In genomic region chr20:9460518-9460917, GRCh38 we compare ENCODE assay signal across 17 cellular contexts. TPM values are rescaled to one million over a fixed set of nuclear protein-coding genes. Genes with fewer than 3 reads are reported as not detected.
DNase-seq lines count a peak whose midpoint lies in the region; ATAC-seq, FAIRE-seq and TF ChIP-seq lines count a peak whose summit lies in the region.
"Had no signal": no experiment of that assay in that cellular context is flagged by ENCODE, and none has a peak within 500 bp of the region (broad histone marks: within the 10 kb centered on the region; RNA-seq: fewer than 3 reads in every experiment).

No MANE protein-coding gene starts in this region.

- no peak overlapping the region for H4K91ac ChIP-seq in mesenchymal stem cell (ENCODE audit: low read length)

- no peak overlapping the region for H2AK5ac ChIP-seq in mesenchymal stem cell (ENCODE audit: low read length, severe bottlenecking)

- H3K27ac Mint-ChIP-seq in chondrocyte (ENCODE audit: unreplicated experiment): peak overlapping the region; percentile 73
- no peak overlapping the region for H3K27ac Mint-ChIP-seq in progenitor cell of endocrine pancreas
- H3K27ac Mint-ChIP-seq: activated CD8-positive, alpha-beta T cell treated with anti-CD3 and anti-CD28 coated beads, Interleukin-2, amount 10 ng/mL, durations not matched to agents 7 days and 5 days; CD4-positive, CD25-positive, alpha-beta regulatory T cell had no signal

- no peaks in the 10 kb centered on the region for H3K79me1 ChIP-seq in mesenchymal stem cell (replicated peaks; ENCODE audit: low read length, poor library complexity, severe bottlenecking)

- ATAC-seq in GM21367 (IDR thresholded peaks at IDR 0.05; ENCODE audit: unreplicated experiment) (no peak), omental fat pad (ENCODE audit: low FRiP score) (no peak)
- ATAC-seq: activated CD8-positive, alpha-beta T cell treated with anti-CD3 and anti-CD28 coated beads, Interleukin-2, amount 10 ng/mL, durations not matched to agents 7 days and 5 days; foreskin keratinocyte; HepG2 had no signal

- H3K9me3 Mint-ChIP-seq in chondrocyte (ENCODE audit: low read depth) (peaks cover 8% of the 10 kb centered on the region), progenitor cell of endocrine pancreas (ENCODE audit: low read depth) (peaks cover 15% of the 10 kb centered on the region)

- H2BK15ac ChIP-seq in mesenchymal stem cell (ENCODE audit: low read depth, poor library complexity, severe bottlenecking): no peak overlapping the region

- H3K4me1 ChIP-seq in BLaER1 treated with 17β-estradiol and CSF1 and Interleukin-3, amounts not matched to agents 10 nM and 100 nM: peaks cover 11 to 53% (median 32%) of the 10 kb centered on the region in 10 experiments
- H3K4me1 ChIP-seq in mesenchymal stem cell (ENCODE audit: control insufficient read depth, insufficient read depth, low read depth, low read length): peaks cover 5% of the 10 kb centered on the region
- H3K4me1 ChIP-seq: foreskin keratinocyte had no signal

- H3K36me3 ChIP-seq in BLaER1 treated with 17β-estradiol and CSF1 and Interleukin-3, amounts not matched to agents 10 nM and 100 nM: no peaks in the 10 kb centered on the region
- H3K36me3 ChIP-seq in MG63: no peaks in the 10 kb centered on the region
- H3K36me3 ChIP-seq in mesenchymal stem cell (ENCODE audit: control insufficient read depth in 1 of 2, insufficient read depth in 2 of 2, low read depth in 1 of 2, low read length in 2 of 2): peaks cover 0 to 28% of the 10 kb centered on the region in 2 experiments

- peaks cover 6 to 23% (median 14%) of the 10 kb centered on the region in 11 experiments; a peak in 21 of 22 replicates for H3K9me3 ChIP-seq in BLaER1 treated with 17β-estradiol and CSF1 and Interleukin-3, amounts not matched to agents 10 nM and 100 nM (replicated peaks in 1 of 11)
- H3K9me3 ChIP-seq in MG63 (no peaks in the 10 kb centered on the region), mesenchymal stem cell (ENCODE audit: control insufficient read depth, low read length) (no peaks in the 10 kb centered on the region)

- no peaks in the 10 kb centered on the region for H3K27me3 Mint-ChIP-seq in chondrocyte (ENCODE audit: low read depth)
- H3K27me3 Mint-ChIP-seq in progenitor cell of endocrine pancreas: no peaks in the 10 kb centered on the region
- H3K27me3 Mint-ChIP-seq: CD4-positive, CD25-positive, alpha-beta regulatory T cell had no signal

- no peak overlapping the region for H2BK120ac ChIP-seq in mesenchymal stem cell (ENCODE audit: low read depth, low read length)

- no peaks in the 10 kb centered on the region for H4K20me1 ChIP-seq in BLaER1 treated with 17β-estradiol and CSF1 and Interleukin-3, amounts not matched to agents 10 nM and 100 nM

- WGBS in mesenchymal stem cell: 60% methylated on average over 1 of the region's 2 CpGs

- no peak overlapping the region for H3K18ac ChIP-seq in mesenchymal stem cell (ENCODE audit: low read depth in 1 of 2, low read length in 2 of 2)

- H3K36me3 Mint-ChIP-seq in chondrocyte (ENCODE audit: low read depth) (peaks cover 28% of the 10 kb centered on the region), progenitor cell of endocrine pancreas (ENCODE audit: insufficient read depth) (peaks cover 12% of the 10 kb centered on the region)
- H3K36me3 Mint-ChIP-seq: CD4-positive, CD25-positive, alpha-beta regulatory T cell had no signal

- no peak overlapping the region for H3K27ac ChIP-seq in BLaER1 treated with 17β-estradiol and CSF1 and Interleukin-3, amounts not matched to agents 10 nM and 100 nM
- peak overlapping the region; percentile 74 for H3K27ac ChIP-seq in mesenchymal stem cell (ENCODE audit: low read length, poor library complexity, severe bottlenecking)
- H3K27ac ChIP-seq: foreskin keratinocyte had no signal

- H3K23ac ChIP-seq in mesenchymal stem cell (ENCODE audit: low read length in 2 of 2): no peak overlapping the region

- H3K14ac ChIP-seq in mesenchymal stem cell (ENCODE audit: low read length in 2 of 2): no peak overlapping the region

- peak overlapping the region in 6 of 11 experiments; percentile 7 to 54 (median 25); a peak in 9 of 22 replicates for H3K4me2 ChIP-seq in BLaER1 treated with 17β-estradiol and CSF1 and Interleukin-3, amounts not matched to agents 10 nM and 100 nM
- H3K4me2 ChIP-seq in mesenchymal stem cell (ENCODE audit: low read length, poor library complexity, severe bottlenecking): no peak overlapping the region

- peak; percentile 43 for DNase-seq in MG63
- DNase-seq in chondrocyte (ENCODE audit: low spot score): no peak
- no peak for DNase-seq in mesenchymal stem cell
- no peak for DNase-seq in omental fat pad (ENCODE audit: low spot score)
- DNase-seq in GM19239 (ENCODE audit: insufficient read length, low spot score): no peak
- no peak for DNase-seq in progenitor cell of endocrine pancreas (ENCODE audit: low spot score, unreplicated experiment)
- DNase-seq: activated CD8-positive, alpha-beta T cell treated with anti-CD3 and anti-CD28 coated beads, Interleukin-2, amount 10 ng/mL, durations not matched to agents 7 days and 5 days; activated gamma-delta T cell treated with Interleukin-2 at 50 U/mL for 16 hours; CD4-positive, CD25-positive, alpha-beta regulatory T cell; islet precursor cell; NCI-H1417 treated with DMSO at 0.1 percent for 48 hours; NCI-H526 treated with DMSO at 0.1 percent for 48 hours; T1000 had no signal

- no peak overlapping the region for H2BK5ac ChIP-seq in mesenchymal stem cell (ENCODE audit: low read depth, low read length, poor library complexity, severe bottlenecking)

- no peak overlapping the region for H4K8ac ChIP-seq in mesenchymal stem cell (ENCODE audit: low read length)

- H3K4me1 Mint-ChIP-seq in chondrocyte (ENCODE audit: low read depth) (peaks cover 36% of the 10 kb centered on the region), progenitor cell of endocrine pancreas (ENCODE audit: low read depth) (peaks cover 13% of the 10 kb centered on the region)
- H3K4me1 Mint-ChIP-seq: CD4-positive, CD25-positive, alpha-beta regulatory T cell had no signal

- H3K9ac ChIP-seq in BLaER1 treated with 17β-estradiol and CSF1 and Interleukin-3, amounts not matched to agents 10 nM and 100 nM: no peak overlapping the region
- H3K9ac ChIP-seq in mesenchymal stem cell (ENCODE audit: low read length): no peak overlapping the region

- TF ChIP-seq CTCF in chondrocyte (IDR thresholded peaks at IDR 0.05) (no peak), omental fat pad (IDR thresholded peaks at IDR 0.05) (no peak), progenitor cell of endocrine pancreas (IDR thresholded peaks at IDR 0.05; ENCODE audit: unreplicated experiment) (no peak)

- no peak for FAIRE-seq in GM19239 (lab: Jason Lieb, UNC)
- FAIRE-seq: HepG2 had no signal

- no peak overlapping the region for H3K4me3 ChIP-seq in BLaER1 treated with 17β-estradiol and CSF1 and Interleukin-3, amounts not matched to agents 10 nM and 100 nM
- H3K4me3 ChIP-seq in MG63 (no peak overlapping the region), mesenchymal stem cell (ENCODE audit: insufficient read depth in 1 of 2, low read depth in 1 of 2, low read length in 2 of 2) (no peak overlapping the region)

- H3K4me3 Mint-ChIP-seq in chondrocyte (ENCODE audit: unreplicated experiment): no peak overlapping the region
- H3K4me3 Mint-ChIP-seq in progenitor cell of endocrine pancreas (ENCODE audit: low read depth): no peak overlapping the region
- H3K4me3 Mint-ChIP-seq: activated CD8-positive, alpha-beta T cell treated with anti-CD3 and anti-CD28 coated beads, Interleukin-2, amount 10 ng/mL, durations not matched to agents 7 days and 5 days; CD4-positive, CD25-positive, alpha-beta regulatory T cell had no signal

- no peak overlapping the region for H2BK12ac ChIP-seq in mesenchymal stem cell (ENCODE audit: low read length in 2 of 2)

- no peak overlapping the region for H2AFZ ChIP-seq in mesenchymal stem cell (ENCODE audit: low read depth, low read length)

- H3K27me3 ChIP-seq in BLaER1 treated with 17β-estradiol and CSF1 and Interleukin-3, amounts not matched to agents 10 nM and 100 nM: no peaks in the 10 kb centered on the region
- H3K27me3 ChIP-seq in MG63 (no peaks in the 10 kb centered on the region), mesenchymal stem cell (ENCODE audit: control insufficient read depth in 1 of 2, insufficient read depth in 1 of 2, low read length in 2 of 2) (no peaks in the 10 kb centered on the region)
- H3K27me3 ChIP-seq: foreskin keratinocyte had no signal

- H3K4ac ChIP-seq in mesenchymal stem cell (ENCODE audit: low read depth in 1 of 2, low read length in 2 of 2): no peak overlapping the region

RNA-seq across cellular contexts. Expression of gene LAMP5, which starts 53.9 kb away (rescaled TPM):
- 3.3 and 3.4 TPM in 2 replicates for total RNA-seq in MG63 (2014; rRNA removed; shearing (Covaris generic); ENCODE audit: low replicate concordance)
- total RNA-seq in chondrocyte: 2.5 to 2.9 TPM (median 2.6 TPM) in 3 replicates
- not detected for polyA plus RNA-seq in mesenchymal stem cell (2013, experiment 1 of 2)
- polyA plus RNA-seq in mesenchymal stem cell (2013, experiment 2 of 2): not detected
- total RNA-seq in omental fat pad: not detected
- total RNA-seq in progenitor cell of endocrine pancreas: not detected in 2 replicates
- total RNA-seq: activated CD8-positive, alpha-beta T cell treated with anti-CD3 and anti-CD28 coated beads, Interleukin-2, amount 10 ng/mL, durations not matched to agents 7 days and 5 days; CD4-positive, CD25-positive, alpha-beta regulatory T cell; foreskin keratinocyte; HepG2 had no signal
- polyA plus RNA-seq: CD4-positive, CD25-positive, alpha-beta regulatory T cell; foreskin keratinocyte; HepG2 had no signal
